Comparison of ENCODE assay signal across 1 cellular context in the genomic region with DNA sequence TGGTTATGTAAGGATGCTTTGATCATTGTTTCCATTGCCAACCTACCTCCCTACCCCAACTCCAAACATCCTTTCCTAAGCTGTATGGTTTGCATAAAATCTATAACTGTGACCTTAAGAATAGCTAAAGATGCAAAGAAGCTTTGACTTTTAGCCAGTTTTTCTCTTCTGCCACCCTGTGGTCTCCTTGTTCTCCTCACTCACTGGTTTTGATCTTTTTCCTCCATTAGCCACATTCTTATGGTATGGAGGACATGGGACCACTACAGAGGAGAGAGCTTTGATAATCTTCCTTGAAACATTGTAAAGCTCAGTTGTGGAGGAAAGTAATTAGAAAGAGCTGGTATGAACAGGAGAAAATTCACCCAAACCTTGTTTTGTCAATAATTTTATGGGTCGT.
TF ChIP-seq lines count a peak whose summit lies in the region.

No MANE protein-coding gene starts in this region.

TF ChIP-seq in WTC11, 78 proteins besides CTCF, POLR2A, EP300 and RAD21 (continued from another document):
- TF ChIP-seq, protein P1, sequence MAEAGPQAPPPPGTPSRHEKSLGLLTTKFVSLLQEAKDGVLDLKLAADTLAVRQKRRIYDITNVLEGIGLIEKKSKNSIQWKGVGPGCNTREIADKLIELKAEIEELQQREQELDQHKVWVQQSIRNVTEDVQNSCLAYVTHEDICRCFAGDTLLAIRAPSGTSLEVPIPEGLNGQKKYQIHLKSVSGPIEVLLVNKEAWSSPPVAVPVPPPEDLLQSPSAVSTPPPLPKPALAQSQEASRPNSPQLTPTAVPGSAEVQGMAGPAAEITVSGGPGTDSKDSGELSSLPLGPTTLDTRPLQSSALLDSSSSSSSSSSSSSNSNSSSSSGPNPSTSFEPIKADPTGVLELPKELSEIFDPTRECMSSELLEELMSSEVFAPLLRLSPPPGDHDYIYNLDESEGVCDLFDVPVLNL (CRISPR knock-in tag; IDR thresholded peaks at IDR 0.05; ENCODE audit: borderline replicate concordance, low read depth): no peak
- TF ChIP-seq, protein P2, sequence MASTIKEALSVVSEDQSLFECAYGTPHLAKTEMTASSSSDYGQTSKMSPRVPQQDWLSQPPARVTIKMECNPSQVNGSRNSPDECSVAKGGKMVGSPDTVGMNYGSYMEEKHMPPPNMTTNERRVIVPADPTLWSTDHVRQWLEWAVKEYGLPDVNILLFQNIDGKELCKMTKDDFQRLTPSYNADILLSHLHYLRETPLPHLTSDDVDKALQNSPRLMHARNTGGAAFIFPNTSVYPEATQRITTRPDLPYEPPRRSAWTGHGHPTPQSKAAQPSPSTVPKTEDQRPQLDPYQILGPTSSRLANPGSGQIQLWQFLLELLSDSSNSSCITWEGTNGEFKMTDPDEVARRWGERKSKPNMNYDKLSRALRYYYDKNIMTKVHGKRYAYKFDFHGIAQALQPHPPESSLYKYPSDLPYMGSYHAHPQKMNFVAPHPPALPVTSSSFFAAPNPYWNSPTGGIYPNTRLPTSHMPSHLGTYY (CRISPR knock-in tag; IDR thresholded peaks at IDR 0.05): no peak
- TF ChIP-seq, protein P3, sequence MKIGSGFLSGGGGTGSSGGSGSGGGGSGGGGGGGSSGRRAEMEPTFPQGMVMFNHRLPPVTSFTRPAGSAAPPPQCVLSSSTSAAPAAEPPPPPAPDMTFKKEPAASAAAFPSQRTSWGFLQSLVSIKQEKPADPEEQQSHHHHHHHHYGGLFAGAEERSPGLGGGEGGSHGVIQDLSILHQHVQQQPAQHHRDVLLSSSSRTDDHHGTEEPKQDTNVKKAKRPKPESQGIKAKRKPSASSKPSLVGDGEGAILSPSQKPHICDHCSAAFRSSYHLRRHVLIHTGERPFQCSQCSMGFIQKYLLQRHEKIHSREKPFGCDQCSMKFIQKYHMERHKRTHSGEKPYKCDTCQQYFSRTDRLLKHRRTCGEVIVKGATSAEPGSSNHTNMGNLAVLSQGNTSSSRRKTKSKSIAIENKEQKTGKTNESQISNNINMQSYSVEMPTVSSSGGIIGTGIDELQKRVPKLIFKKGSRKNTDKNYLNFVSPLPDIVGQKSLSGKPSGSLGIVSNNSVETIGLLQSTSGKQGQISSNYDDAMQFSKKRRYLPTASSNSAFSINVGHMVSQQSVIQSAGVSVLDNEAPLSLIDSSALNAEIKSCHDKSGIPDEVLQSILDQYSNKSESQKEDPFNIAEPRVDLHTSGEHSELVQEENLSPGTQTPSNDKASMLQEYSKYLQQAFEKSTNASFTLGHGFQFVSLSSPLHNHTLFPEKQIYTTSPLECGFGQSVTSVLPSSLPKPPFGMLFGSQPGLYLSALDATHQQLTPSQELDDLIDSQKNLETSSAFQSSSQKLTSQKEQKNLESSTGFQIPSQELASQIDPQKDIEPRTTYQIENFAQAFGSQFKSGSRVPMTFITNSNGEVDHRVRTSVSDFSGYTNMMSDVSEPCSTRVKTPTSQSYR (CRISPR knock-in tag; IDR thresholded peaks at IDR 0.05): no peak
- TF ChIP-seq, protein P4, sequence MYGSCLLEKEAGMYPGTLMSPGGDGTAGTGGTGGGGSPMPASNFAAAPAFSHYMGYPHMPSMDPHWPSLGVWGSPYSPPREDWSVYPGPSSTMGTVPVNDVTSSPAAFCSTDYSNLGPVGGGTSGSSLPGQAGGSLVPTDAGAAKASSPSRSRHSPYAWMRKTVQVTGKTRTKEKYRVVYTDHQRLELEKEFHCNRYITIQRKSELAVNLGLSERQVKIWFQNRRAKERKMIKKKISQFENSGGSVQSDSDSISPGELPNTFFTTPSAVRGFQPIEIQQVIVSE (CRISPR knock-in tag; IDR thresholded peaks at IDR 0.05; ENCODE audit: borderline replicate concordance): no peak
- no peak for TF ChIP-seq ETV6 (CRISPR knock-in tag; IDR thresholded peaks at IDR 0.05)
- TF ChIP-seq KAT7 (CRISPR knock-in tag; IDR thresholded peaks at IDR 0.05; ENCODE audit: borderline replicate concordance): no peak
- no peak for TF ChIP-seq TEAD1 (CRISPR knock-in tag; IDR thresholded peaks at IDR 0.05)
